In the genomic region with DNA sequence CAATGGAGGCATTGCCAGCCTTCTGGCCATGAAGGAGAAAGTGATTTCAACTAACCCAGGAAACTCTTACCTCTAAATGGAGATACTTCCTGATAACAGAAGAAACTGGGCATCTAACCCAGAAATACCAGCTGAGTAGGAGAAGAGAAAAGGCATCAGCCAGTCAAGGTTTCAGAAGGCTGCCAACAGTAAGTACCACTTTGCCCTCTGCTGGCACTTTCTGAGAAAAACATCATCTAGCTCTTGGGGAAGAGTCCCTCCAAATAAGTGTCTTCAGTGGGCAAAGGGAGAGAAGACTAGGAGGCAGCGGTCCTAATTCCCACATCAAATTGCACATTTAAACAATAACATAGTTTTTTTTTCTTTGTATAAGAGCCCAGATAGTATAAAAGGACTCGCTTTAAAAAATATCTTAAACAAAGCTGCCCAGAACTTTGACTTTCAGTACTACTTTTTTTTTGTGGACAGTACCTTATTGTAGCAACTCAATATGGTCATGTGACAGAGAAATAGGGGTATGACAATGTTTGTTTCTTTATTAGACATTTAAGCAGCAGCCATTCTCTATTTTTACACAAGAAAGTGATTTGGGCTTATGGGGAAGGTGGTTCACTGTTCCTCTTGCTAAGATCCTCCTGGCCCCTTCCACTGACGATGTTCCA, we compare ENCODE assay signal across 8 cellular contexts.
DNase-seq lines count a peak whose midpoint lies in the region; ATAC-seq and TF ChIP-seq lines count a peak whose summit lies in the region.

No MANE protein-coding gene starts in this region.

- intact Hi-C loops in MCF 10A (cut with micrococcal nuclease): loop anchor here (1.0 kb wide), 3 partner anchors 257 to 437 kb away; no protein-coding TSS in a partner anchor

- DNase-seq in DND-41: peak; percentile 79
- peak; percentile 49 for DNase-seq in NCI-H460 (ENCODE audit: extremely low read depth, low read depth)
- DNase-seq in MCF 10A (ENCODE audit: unreplicated experiment): peak; percentile 62
- peak; percentile 80 for DNase-seq in left kidney (ENCODE audit: low read depth, low spot score)
- DNase-seq in NCI-H1048 (lab: John Stamatoyannopoulos, UW): no peak
- no peak for DNase-seq in effector memory CD4-positive, alpha-beta T cell

- no peaks in the 10 kb centered on the region for H3K36me3 ChIP-seq in DND-41 (ENCODE audit: insufficient read depth, low read length)
- H3K36me3 ChIP-seq in effector memory CD4-positive, alpha-beta T cell (ENCODE audit: control insufficient read depth, insufficient read depth, low read length): no peaks in the 10 kb centered on the region

- no peaks in the 10 kb centered on the region for H3K9me3 Mint-ChIP-seq in MCF 10A (ENCODE audit: unreplicated experiment)

- peak overlapping the region; percentile 85 for H3K27ac ChIP-seq in DND-41 (ENCODE audit: low read length)
- no peak overlapping the region for H3K27ac ChIP-seq in effector memory CD4-positive, alpha-beta T cell (ENCODE audit: insufficient read depth, low read length, poor library complexity, severe bottlenecking)

- H3K9ac ChIP-seq in DND-41 (ENCODE audit: low read depth, low read length): peak overlapping the region; percentile 25

- H2AFZ ChIP-seq in DND-41 (ENCODE audit: low read depth, low read length): peak overlapping the region; percentile 49

- H3K4me1 ChIP-seq in DND-41 (ENCODE audit: insufficient read depth, low read length): peaks cover 55% of the 10 kb centered on the region
- no peaks in the 10 kb centered on the region for H3K4me1 ChIP-seq in effector memory CD4-positive, alpha-beta T cell (ENCODE audit: control insufficient read depth, insufficient read depth, low read length, poor library complexity, severe bottlenecking)

- CTCF ChIA-PET in MCF 10A (lab: Yijun Ruan, JAX): interaction anchor here (0.5 to 3.2 kb wide), 34 partner anchors 9 to 503 kb away, joined by 3 to 41 read pairs (median 4); no protein-coding TSS in a partner anchor

- peaks cover 21% of the 10 kb centered on the region for H3K27me3 Mint-ChIP-seq in MCF 10A (ENCODE audit: insufficient read depth, unreplicated experiment)

- no peaks in the 10 kb centered on the region for H3K79me2 ChIP-seq in DND-41 (ENCODE audit: insufficient read depth, low read length)

- no peaks in the 10 kb centered on the region for H4K20me1 ChIP-seq in DND-41 (ENCODE audit: insufficient read depth, low read length)

- H3K4me2 ChIP-seq in DND-41 (ENCODE audit: insufficient read depth, low read length): peak overlapping the region; percentile 37; the same call in 1 of the 2 replicates

- no peaks in the 10 kb centered on the region for H3K36me3 Mint-ChIP-seq in MCF 10A (ENCODE audit: insufficient read depth, unreplicated experiment)

- H3K27ac Mint-ChIP-seq in MCF 10A (ENCODE audit: low read depth, unreplicated experiment): no peak overlapping the region

- H3K4me3 ChIP-seq in DND-41 (ENCODE audit: low read depth in 1 of 2, low read length in 2 of 2): 0 out of 4 replicates have a peak overlapping the region, but pooled peaks of 1 of the 2 experiments have one; percentile 8
- H3K4me3 ChIP-seq in effector memory CD4-positive, alpha-beta T cell (ENCODE audit: insufficient read depth, low read depth, low read length, poor library complexity, severe bottlenecking): no peak overlapping the region

- no peaks in the 10 kb centered on the region for H3K27me3 ChIP-seq in DND-41 (ENCODE audit: insufficient read depth, low read length, poor library complexity)
- no peaks in the 10 kb centered on the region for H3K27me3 ChIP-seq in effector memory CD4-positive, alpha-beta T cell (replicated peaks; ENCODE audit: control insufficient read depth, insufficient read depth, low read length, poor library complexity, severe bottlenecking)

- H3K4me3 Mint-ChIP-seq in MCF 10A (ENCODE audit: unreplicated experiment): no peak overlapping the region

- H3K4me1 Mint-ChIP-seq in MCF 10A (ENCODE audit: insufficient read depth, unreplicated experiment): no peaks in the 10 kb centered on the region

- POLR2A ChIA-PET in MCF 10A (lab: Yijun Ruan, JAX): interaction anchor here (0.7 kb wide), 1 partner anchor 401 kb away, joined by 3 read pairs; no protein-coding TSS in a partner anchor

- TF ChIP-seq CTCF in DND-41 (IDR thresholded peaks at IDR 0.05; ENCODE audit: borderline replicate concordance, extremely low read depth, low read length, poor library complexity, severe bottlenecking) (peak; percentile 94), MCF 10A (IDR thresholded peaks at IDR 0.05; ENCODE audit: unreplicated experiment) (peak; percentile 48)

- H3K9me3 ChIP-seq in DND-41 (ENCODE audit: insufficient read depth, low read length, severe bottlenecking): no peaks in the 10 kb centered on the region
- no peaks in the 10 kb centered on the region for H3K9me3 ChIP-seq in effector memory CD4-positive, alpha-beta T cell (ENCODE audit: control insufficient read depth, low read length)

- peak; percentile 80 for ATAC-seq in DND-41 (ENCODE audit: insufficient read depth, low read depth)
- ATAC-seq in GM19351 (IDR thresholded peaks at IDR 0.05; ENCODE audit: unreplicated experiment): peak; percentile 76
- ATAC-seq in HG03378 (IDR thresholded peaks at IDR 0.05; ENCODE audit: unreplicated experiment): peak; percentile 92

- BruUV-seq in MCF 10A (replicated peaks; lab: Mats Ljungman, UMichigan): no TSS peak

Comparison
In these comparisons a context has a peak if more than half of its experiments do, and no peak if none do; other contexts are left out.
1. DNase-seq: peak in DND-41 (single experiment), NCI-H460 (single experiment), MCF 10A (single experiment) and left kidney (single experiment); none in NCI-H1048 (single experiment) and effector memory CD4-positive, alpha-beta T cell (0 of 3).
2. Peak in every context shown above with its lines, with median percentiles within 50 percentile points of each other: ATAC-seq.